In genomic region chr6:71287038-71287437, GRCh38 we compare ENCODE assay signal across 8 cellular contexts. TPM values are rescaled to one million over a fixed set of nuclear protein-coding genes. Genes with fewer than 3 reads are reported as not detected.
A peak's percentile ranks its signal among the peaks of the same experiment; 100 is the strongest.
DNase-seq lines count a peak whose midpoint lies in the region; ATAC-seq lines count a peak whose summit lies in the region.

No MANE protein-coding gene starts in this region.

- H3K27ac ChIP-seq in esophagus (ENCODE audit: low read depth in 2 of 2, low read length in 1 of 2): peak overlapping the region; percentile 59

- DNase-seq in G401 (ENCODE audit: low spot score): peak; percentile 82
- peak; percentile 57 for DNase-seq in NOMO-1 treated with DMSO at 0.1 percent for 48 hours (lab: John Stamatoyannopoulos, UW; ENCODE audit: unreplicated experiment)
- DNase-seq in renal cortical epithelial cell (ENCODE audit: low read depth): peak; percentile 19
- DNase-seq in ureter (ENCODE audit: low spot score): no peak
- no peak for DNase-seq in mucosa of gallbladder (ENCODE audit: low spot score)

- H3K9me3 ChIP-seq in esophagus (ENCODE audit: control insufficient read depth in 2 of 2, insufficient read depth in 1 of 2, low read depth in 1 of 2, low read length in 1 of 2): no peaks in the 10 kb centered on the region

- H3K4me1 ChIP-seq in esophagus (ENCODE audit: control insufficient read depth in 2 of 2, insufficient read depth in 2 of 2, low read length in 1 of 2): no peaks in the 10 kb centered on the region

- in situ Hi-C loops in G401 (cut with HindIII; ENCODE audit: low sequenced_read_pairs): no loop called here

- H3K27me3 ChIP-seq in esophagus (ENCODE audit: control insufficient read depth in 1 of 2, insufficient read depth in 2 of 2, low read length in 2 of 2): no peaks in the 10 kb centered on the region

- no peak for ATAC-seq in HG03159 (IDR thresholded peaks at IDR 0.05; ENCODE audit: unreplicated experiment)
- ATAC-seq in GM18517 (IDR thresholded peaks at IDR 0.05; ENCODE audit: unreplicated experiment): no peak

- no peak overlapping the region for H3K4me3 ChIP-seq in esophagus (ENCODE audit: low read depth in 1 of 2, low read length in 2 of 2)

- 66 to 78% methylated on average over 7 of the region's 7 CpGs for WGBS in esophagus, 2 donors

- H3K36me3 ChIP-seq in esophagus (ENCODE audit: control insufficient read depth in 2 of 2, insufficient read depth in 2 of 2, low read length in 1 of 2): no peaks in the 10 kb centered on the region

RNA-seq across cellular contexts. Expression of gene OGFRL1, which starts 1.6 kb away (rescaled TPM):
- 0.06 and 0.07 TPM in 2 replicates for total RNA-seq in G401 (2014; rRNA removed; shearing (Covaris generic))
- polyA plus RNA-seq in esophagus: 10 to 100 TPM; 12.1 to 15.5 TPM
- 34.5 and 96.0 TPM in 2 replicates for total RNA-seq in renal cortical epithelial cell
- total RNA-seq in ureter: 9.4 TPM
- total RNA-seq in mucosa of gallbladder: 17.8 TPM

Comparison
In these comparisons a context has a peak if more than half of its experiments do, and no peak if none do; other contexts are left out.
1. DNase-seq: peak in G401 (single experiment), NOMO-1 treated with DMSO at 0.1 percent for 48 hours (single experiment) and renal cortical epithelial cell (single experiment); none in ureter (single experiment) and mucosa of gallbladder (single experiment).